Comparison of ENCODE assay signal across 13 cellular contexts in genomic region chr10:3126741-3127342, GRCh38. TPM values are rescaled to one million over a fixed set of nuclear protein-coding genes. Genes with fewer than 3 reads are reported as not detected.
A peak's percentile ranks its signal among the peaks of the same experiment; 100 is the strongest.
DNase-seq lines count a peak whose midpoint lies in the region; ATAC-seq and TF ChIP-seq lines count a peak whose summit lies in the region.
"Had no signal": no experiment of that assay in that cellular context is flagged by ENCODE, and none has a peak within 500 bp of the region (broad histone marks: within the 10 kb centered on the region; RNA-seq: fewer than 3 reads in every experiment).

No MANE protein-coding gene starts in this region.

- H3K9me3 Mint-ChIP-seq in chondrocyte (ENCODE audit: low read depth) = no peaks in the 10 kb centered on the region
- H3K9me3 Mint-ChIP-seq in activated naive CD4-positive, alpha-beta T cell treated with anti-CD3 and anti-CD28 coated beads, Interleukin-2, amount 10 ng/mL, durations not matched to agents 7 days and 5 days = no peaks in the 10 kb centered on the region
- H3K9me3 Mint-ChIP-seq: activated T-helper 2 cell treated with anti-CD3 and anti-CD28 coated beads, Interferon-gamma antibody, Interleukin-2, Interleukin-4, amounts not matched to agents 10 μg/mL and 5 μg/mL and 100 μg/mL, durations not matched to agents 14 hours and 24 hours and 36 hours had no signal

- H3K4me1 Mint-ChIP-seq in chondrocyte (ENCODE audit: low read depth) = peaks cover 27% of the 10 kb centered on the region
- no peaks in the 10 kb centered on the region for H3K4me1 Mint-ChIP-seq in activated naive CD4-positive, alpha-beta T cell treated with anti-CD3 and anti-CD28 coated beads, Interleukin-2, amount 10 ng/mL, durations not matched to agents 7 days and 5 days
- H3K4me1 Mint-ChIP-seq: B cell had no signal

- no peaks in the 10 kb centered on the region for H3K27me3 Mint-ChIP-seq in chondrocyte (ENCODE audit: low read depth)
- H3K27me3 Mint-ChIP-seq in activated naive CD4-positive, alpha-beta T cell treated with anti-CD3 and anti-CD28 coated beads, Interleukin-2, amount 10 ng/mL, durations not matched to agents 7 days and 5 days = no peaks in the 10 kb centered on the region
- H3K27me3 Mint-ChIP-seq: B cell had no signal

- no peak overlapping the region for H3K4me3 Mint-ChIP-seq in chondrocyte (ENCODE audit: unreplicated experiment)
- no peak overlapping the region for H3K4me3 Mint-ChIP-seq in activated naive CD4-positive, alpha-beta T cell treated with anti-CD3 and anti-CD28 coated beads, Interleukin-2, amount 10 ng/mL, durations not matched to agents 7 days and 5 days
- H3K4me3 Mint-ChIP-seq: B cell had no signal

- DNase-seq in DMS 273 treated with DMSO at 0.1 percent for 48 hours (lab: John Stamatoyannopoulos, UW) (peak; percentile 55), NCI-H2171 treated with DMSO at 0.1 percent for 48 hours (lab: John Stamatoyannopoulos, UW) (peak; percentile 97), chondrocyte (ENCODE audit: low spot score) (no peak), myocyte (ENCODE audit: low read depth) (peak; percentile 6), T1000 (lab: John Stamatoyannopoulos, UW) (no peak)
- no peak for DNase-seq in activated effector memory CD4-positive, alpha-beta T cell treated with anti-CD3 and anti-CD28 coated beads, Interleukin-2, amount 50 U/mL, for 16 hours
- no peak for DNase-seq in activated naive CD4-positive, alpha-beta T cell treated with anti-CD3 and anti-CD28 coated beads, Interleukin-2, amount 10 ng/mL, durations not matched to agents 7 days and 5 days
- DNase-seq: Karpas-422; stimulated activated CD4-positive, alpha-beta T cell treated with anti-CD3 and anti-CD28 coated beads, Interleukin-2, amount 100 ng/mL, for 24 hours had no signal

- peak overlapping the region; percentile 71 for H3K27ac Mint-ChIP-seq in chondrocyte (ENCODE audit: unreplicated experiment)
- H3K27ac Mint-ChIP-seq in activated naive CD4-positive, alpha-beta T cell treated with anti-CD3 and anti-CD28 coated beads, Interleukin-2, amount 10 ng/mL, durations not matched to agents 7 days and 5 days = no peak overlapping the region
- H3K27ac Mint-ChIP-seq: activated T-helper 2 cell treated with anti-CD3 and anti-CD28 coated beads, Interferon-gamma antibody, Interleukin-2, Interleukin-4, amounts not matched to agents 10 μg/mL and 5 μg/mL and 100 μg/mL, durations not matched to agents 14 hours and 24 hours and 36 hours; B cell had no signal

- H3K36me3 Mint-ChIP-seq in chondrocyte (ENCODE audit: low read depth) = peaks cover 34% of the 10 kb centered on the region
- H3K36me3 Mint-ChIP-seq in activated naive CD4-positive, alpha-beta T cell treated with anti-CD3 and anti-CD28 coated beads, Interleukin-2, amount 10 ng/mL, durations not matched to agents 7 days and 5 days = peaks cover 68% of the 10 kb centered on the region

- CTCF ChIA-PET in activated naive CD4-positive, alpha-beta T cell treated with anti-CD3 and anti-CD28 coated beads, Interleukin-2, amount 10 ng/mL, durations not matched to agents 7 days and 5 days (lab: Charles Lee) = no interaction called here

- ATAC-seq in GM21825 (IDR thresholded peaks at IDR 0.05; ENCODE audit: unreplicated experiment) = no peak
- ATAC-seq: left lobe of liver had no signal

- TF ChIP-seq CTCF in chondrocyte (IDR thresholded peaks at IDR 0.05) = no peak

RNA-seq across cellular contexts. Expression of gene PITRM1, which starts 45.7 kb away (rescaled TPM):
- total RNA-seq in chondrocyte (71.8 to 95.0 TPM (median 84.9 TPM) in 3 replicates), myocyte (96.1 and 115 TPM in 2 replicates)
- 70.9 TPM for polyA plus RNA-seq in myocyte (2012)

RNA-seq across cellular contexts. Expression of gene PFKP, which starts 59.5 kb away (rescaled TPM):
- 151 to 188 TPM (median 182 TPM) in 3 replicates for total RNA-seq in chondrocyte
- 20.2 and 26.2 TPM in 2 replicates for total RNA-seq in myocyte
- polyA plus RNA-seq in myocyte (2012) = 82.5 TPM

Comparison
In these comparisons a context has a peak if more than half of its experiments do, and no peak if none do; other contexts are left out.
1. DNase-seq: peak in DMS 273 treated with DMSO at 0.1 percent for 48 hours (single experiment), NCI-H2171 treated with DMSO at 0.1 percent for 48 hours (single experiment) and myocyte (single experiment); none in chondrocyte (single experiment), activated effector memory CD4-positive, alpha-beta T cell treated with anti-CD3 and anti-CD28 coated beads, Interleukin-2, amount 50 U/mL, for 16 hours (single experiment), T1000 (single experiment) and activated naive CD4-positive, alpha-beta T cell treated with anti-CD3 and anti-CD28 coated beads, Interleukin-2, amount 10 ng/mL, durations not matched to agents 7 days and 5 days (single experiment).